In genomic region chr1:187384504-187384903, GRCh38 we compare ENCODE assay signal across 19 cellular contexts.
A peak's percentile ranks its signal among the peaks of the same experiment; 100 is the strongest.
DNase-seq lines count a peak whose midpoint lies in the region; ATAC-seq and TF ChIP-seq lines count a peak whose summit lies in the region.
"Had no signal": no experiment of that assay in that cellular context is flagged by ENCODE, and none has a peak within 500 bp of the region (broad histone marks: within the 10 kb centered on the region; RNA-seq: fewer than 3 reads in every experiment).

No MANE protein-coding gene starts in this region.

- no peaks in the 10 kb centered on the region for H3K9me2 ChIP-seq in PC-9 (ENCODE audit: insufficient read depth)

- H3K27me3 ChIP-seq in PC-9 (ENCODE audit: insufficient read depth, low read depth), result no peaks in the 10 kb centered on the region
- H3K27me3 ChIP-seq: pancreas, spleen, testis had no signal

- no peak overlapping the region for H3K4me2 ChIP-seq in PC-9

- no peaks in the 10 kb centered on the region for H3K36me3 ChIP-seq in PC-9 (ENCODE audit: low read depth)
- H3K36me3 ChIP-seq: pancreas, spleen had no signal

- no peaks in the 10 kb centered on the region for H3K4me1 Mint-ChIP-seq in T-helper 2 cell treated with Interferon-gamma antibody and Interleukin-4, amounts not matched to agents 5 μg/mL and 100 μg/mL, for 36 hours (ENCODE audit: low read depth)
- H3K4me1 Mint-ChIP-seq: activated naive CD8-positive, alpha-beta T cell treated with anti-CD3 and anti-CD28 coated beads, Interleukin-2, amount 10 ng/mL, durations not matched to agents 7 days and 5 days; central memory CD8-positive, alpha-beta T cell had no signal

- BruUV-seq in PC-9 (replicated peaks; lab: Mats Ljungman, UMichigan), result no TSS peak

- no peaks in the 10 kb centered on the region for H3F3A ChIP-seq in PC-9 (ENCODE audit: insufficient read depth, low read depth)

- intact Hi-C loops in PC-9 (cut with micrococcal nuclease; ENCODE audit: unreplicated experiment), result no loop called here

- CTCF ChIA-PET in PC-9 (lab: Charles Lee), result no interaction called here

- H3K4me3 Mint-ChIP-seq in T-helper 2 cell treated with Interferon-gamma antibody and Interleukin-4, amounts not matched to agents 5 μg/mL and 100 μg/mL, for 36 hours, result no peak overlapping the region
- H3K4me3 Mint-ChIP-seq: activated naive CD8-positive, alpha-beta T cell treated with anti-CD3 and anti-CD28 coated beads, Interleukin-2, amount 10 ng/mL, durations not matched to agents 7 days and 5 days; CD8-positive, alpha-beta T cell; central memory CD8-positive, alpha-beta T cell had no signal

- H3K27ac ChIP-seq in PC-9, result no peak overlapping the region
- H3K27ac ChIP-seq: pancreas, spleen, testis had no signal

- no peaks in the 10 kb centered on the region for H3K27me3 Mint-ChIP-seq in T-helper 2 cell treated with Interferon-gamma antibody and Interleukin-4, amounts not matched to agents 5 μg/mL and 100 μg/mL, for 36 hours (ENCODE audit: low read depth)
- H3K27me3 Mint-ChIP-seq: activated naive CD8-positive, alpha-beta T cell treated with anti-CD3 and anti-CD28 coated beads, Interleukin-2, amount 10 ng/mL, durations not matched to agents 7 days and 5 days; central memory CD8-positive, alpha-beta T cell had no signal

- H4K20me1 ChIP-seq in PC-9 (ENCODE audit: insufficient read depth), result no peaks in the 10 kb centered on the region

- H3K4me3 ChIP-seq in PC-9, result no peak overlapping the region
- no peak overlapping the region for H3K4me3 ChIP-seq in foreskin fibroblast (ENCODE audit: low read depth in 1 of 2, low read length in 2 of 2)
- H3K4me3 ChIP-seq: pancreas, spleen, testis had no signal

- H3K9me3 Mint-ChIP-seq in T-helper 2 cell treated with Interferon-gamma antibody and Interleukin-4, amounts not matched to agents 5 μg/mL and 100 μg/mL, for 36 hours, result no peaks in the 10 kb centered on the region
- H3K9me3 Mint-ChIP-seq: CD8-positive, alpha-beta T cell had no signal

- no peak overlapping the region for H3K27ac Mint-ChIP-seq in T-helper 2 cell treated with Interferon-gamma antibody and Interleukin-4, amounts not matched to agents 5 μg/mL and 100 μg/mL, for 36 hours
- H3K27ac Mint-ChIP-seq: activated naive CD8-positive, alpha-beta T cell treated with anti-CD3 and anti-CD28 coated beads, Interleukin-2, amount 10 ng/mL, durations not matched to agents 7 days and 5 days; CD8-positive, alpha-beta T cell had no signal

- no peaks in the 10 kb centered on the region for H3K36me3 Mint-ChIP-seq in T-helper 2 cell treated with Interferon-gamma antibody and Interleukin-4, amounts not matched to agents 5 μg/mL and 100 μg/mL, for 36 hours (ENCODE audit: low read depth)
- H3K36me3 Mint-ChIP-seq: activated naive CD8-positive, alpha-beta T cell treated with anti-CD3 and anti-CD28 coated beads, Interleukin-2, amount 10 ng/mL, durations not matched to agents 7 days and 5 days; CD8-positive, alpha-beta T cell had no signal

- ATAC-seq in GM18870 (IDR thresholded peaks at IDR 0.05; ENCODE audit: unreplicated experiment) (peak; percentile 98), GM21526 (IDR thresholded peaks at IDR 0.05; ENCODE audit: low FRiP score, unreplicated experiment) (peak; percentile 82), HG03039 (IDR thresholded peaks at IDR 0.05; ENCODE audit: unreplicated experiment) (peak; percentile 98)
- ATAC-seq: CD8-positive, alpha-beta T cell; HepG2; pancreas had no signal

- H3K9me3 ChIP-seq in PC-9 (ENCODE audit: insufficient read depth, low read depth), result no peaks in the 10 kb centered on the region
- H3K9me3 ChIP-seq: pancreas, spleen, testis had no signal

- no peak for TF ChIP-seq CTCF in PC-9 (conservative IDR thresholded peaks at IDR 0.05)
- no peak for TF ChIP-seq CTCF in foreskin fibroblast (IDR thresholded peaks at IDR 0.05; ENCODE audit: low read depth, low read length)

- no peaks in the 10 kb centered on the region for H3K4me1 ChIP-seq in PC-9 (replicated peaks; ENCODE audit: insufficient read depth)
- H3K4me1 ChIP-seq: pancreas, spleen, testis had no signal

- H3K79me2 ChIP-seq in PC-9 (ENCODE audit: low read depth), result no peaks in the 10 kb centered on the region

- peak; percentile 10 for DNase-seq in T-helper 2 cell treated with Interferon-gamma antibody and Interleukin-4, amounts not matched to agents 5 μg/mL and 100 μg/mL, for 36 hours (ENCODE audit: low spot score)
- DNase-seq in NCI-H748 treated with DMSO at 0.1 percent for 48 hours (lab: John Stamatoyannopoulos, UW), result no peak
- DNase-seq in PC-9, result no peak
- no peak for DNase-seq in putamen (ENCODE audit: low spot score)
- no peak for DNase-seq in foreskin fibroblast
- DNase-seq: activated naive CD8-positive, alpha-beta T cell treated with anti-CD3 and anti-CD28 coated beads, Interleukin-2, amount 10 ng/mL, durations not matched to agents 7 days and 5 days; CD8-positive, alpha-beta T cell; islet precursor cell; midbrain; NCI-H1092 treated with DMSO at 0.1 percent for 48 hours; NCI-H2171 treated with DMSO at 0.1 percent for 48 hours; pancreas; spleen; testis had no signal

- POLR2A ChIA-PET in PC-9 (lab: Charles Lee; ENCODE audit: unreplicated experiment), result no interaction called here

- H2AFZ ChIP-seq in PC-9, result no peak overlapping the region
